Comparison of ENCODE assay signal across 13 cellular contexts in the genomic region with DNA sequence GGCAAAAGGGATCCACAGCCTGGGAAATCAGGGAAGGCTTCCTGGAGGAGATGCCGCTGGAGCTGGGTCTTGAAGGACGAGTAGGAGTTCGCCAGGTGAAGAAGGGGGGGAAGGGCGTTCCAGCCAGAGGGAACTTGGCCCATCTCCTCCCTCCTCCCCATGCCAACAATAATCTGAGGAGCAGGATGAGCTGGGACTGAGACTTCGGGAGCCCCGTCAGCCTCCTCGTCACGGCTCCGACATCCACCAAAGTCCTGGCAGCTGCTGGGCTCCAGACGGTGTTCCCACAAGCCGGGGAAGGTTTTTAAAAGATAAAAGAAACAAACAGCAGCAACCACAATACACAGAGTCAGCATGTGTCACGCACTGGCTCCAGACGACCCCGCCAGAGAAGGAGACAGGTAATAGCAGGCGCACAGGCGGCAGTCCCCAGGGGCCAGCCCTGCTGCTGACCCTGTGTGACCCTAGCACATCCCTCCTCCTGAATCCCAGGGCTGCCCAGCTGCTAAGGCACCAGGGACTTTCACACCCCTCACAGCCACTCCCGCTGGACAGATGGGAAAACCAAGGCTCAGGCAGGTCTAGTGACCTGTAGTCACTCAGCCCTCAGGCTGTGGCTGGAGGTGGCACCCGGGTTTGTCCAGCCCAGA. TPM values are rescaled to one million over a fixed set of nuclear protein-coding genes. Genes with fewer than 3 reads are reported as not detected.
A peak's percentile ranks its signal among the peaks of the same experiment; 100 is the strongest.
DNase-seq lines count a peak whose midpoint lies in the region; ATAC-seq and TF ChIP-seq lines count a peak whose summit lies in the region.
"Had no signal": no experiment of that assay in that cellular context is flagged by ENCODE, and none has a peak within 500 bp of the region (broad histone marks: within the 10 kb centered on the region; RNA-seq: fewer than 3 reads in every experiment).

No MANE protein-coding gene starts in this region.

- H4K12ac ChIP-seq in trophoblast cell (ENCODE audit: low read depth, low read length) = no peak overlapping the region

- TF ChIP-seq EP300 in esophagus muscularis mucosa (IDR thresholded peaks at IDR 0.05) = no peak

- H3K18ac ChIP-seq in trophoblast cell (ENCODE audit: low read length) = peak overlapping the region; percentile 58

- peak overlapping the region; percentile 40 for H4K8ac ChIP-seq in trophoblast cell (ENCODE audit: low read depth, low read length)

- peak overlapping the region; percentile 71 for H2BK120ac ChIP-seq in trophoblast cell (ENCODE audit: insufficient read depth, low read length, poor library complexity)

- no peak overlapping the region for H2AFZ ChIP-seq in trophoblast cell (ENCODE audit: insufficient read depth, low read length, poor library complexity)

- peak; percentile 71 for DNase-seq in EH (ENCODE audit: low read depth)
- DNase-seq in SJCRH30 = peak; percentile 56 to 65
- no peak for DNase-seq in esophagus muscularis mucosa (ENCODE audit: extremely low spot score)
- peak; percentile 93 to 96 for DNase-seq in trophoblast cell
- no peak for DNase-seq in kidney glomerular epithelial cell (lab: John Stamatoyannopoulos, UW)
- no peak for DNase-seq in Ammon's horn (ENCODE audit: low spot score)
- DNase-seq in mucosa of gallbladder (ENCODE audit: low spot score) = no peak
- DNase-seq: activated T-cell treated with anti-CD3 and anti-CD28 coated beads, Interleukin-2, amount 50 U/mL, for 24 hours; NCI-H1930; occipital lobe; stimulated activated CD4-positive, alpha-beta T cell treated with anti-CD3 and anti-CD28 coated beads, Interleukin-4, amount 100 ng/mL, for 4 hours had no signal

- H3K9ac ChIP-seq in trophoblast cell (ENCODE audit: low read length) = no peak overlapping the region

- 84% methylated on average over 16 of the region's 18 CpGs for WGBS in esophagus muscularis mucosa
- WGBS in trophoblast cell (ENCODE audit: extremely low coverage, insufficient coverage, insufficient read length) = no CpG with 5 or more reads among the region's 18 CpGs

- H3K27ac ChIP-seq in SJCRH30 = peak overlapping the region; percentile 85
- H3K27ac ChIP-seq in esophagus muscularis mucosa (replicated peaks in 1 of 4) = peak overlapping the region in 3 of 4 donors; percentile 12 to 66 (median 65)
- H3K27ac ChIP-seq in trophoblast cell (ENCODE audit: low read depth, low read length) = peak overlapping the region; percentile 4
- H3K27ac ChIP-seq: cardiac muscle cell had no signal

- H3K23ac ChIP-seq in trophoblast cell (ENCODE audit: low read length) = no peak overlapping the region

- H2AK5ac ChIP-seq in trophoblast cell (ENCODE audit: low read length) = no peak overlapping the region

- H3K14ac ChIP-seq in trophoblast cell (ENCODE audit: low read length) = peak overlapping the region; percentile 28

- no peak for TF ChIP-seq CTCF in esophagus muscularis mucosa (IDR thresholded peaks at IDR 0.05)

- H3K27me3 ChIP-seq in SJCRH30 (no peaks in the 10 kb centered on the region), esophagus muscularis mucosa (no peaks in the 10 kb centered on the region), trophoblast cell (ENCODE audit: insufficient read depth, low read length) (no peaks in the 10 kb centered on the region)
- H3K27me3 ChIP-seq: cardiac muscle cell had no signal

- intact Hi-C loops in esophagus muscularis mucosa (cut with DNase I) = no loop called here

- H3K79me2 ChIP-seq in trophoblast cell (ENCODE audit: control insufficient read depth, insufficient read depth, low read length, poor library complexity) = peaks cover 7% of the 10 kb centered on the region

- ATAC-seq in HG03460 (IDR thresholded peaks at IDR 0.05; ENCODE audit: unreplicated experiment) = no peak

- no peak overlapping the region for H3K4me2 ChIP-seq in trophoblast cell (ENCODE audit: low read length)

- peak overlapping the region; percentile 53 for H4K91ac ChIP-seq in trophoblast cell (ENCODE audit: low read depth, low read length)

- no peaks in the 10 kb centered on the region for H3K36me3 ChIP-seq in SJCRH30
- H3K36me3 ChIP-seq in esophagus muscularis mucosa = peaks cover 64 to 98% (median 79%) of the 10 kb centered on the region in 4 donors
- peaks cover 53 to 58% of the 10 kb centered on the region in 2 experiments for H3K36me3 ChIP-seq in trophoblast cell (ENCODE audit: control insufficient read depth in 1 of 2, insufficient read depth in 2 of 2, low read length in 2 of 2)
- H3K36me3 ChIP-seq: cardiac muscle cell had no signal

- H3K79me1 ChIP-seq in trophoblast cell (ENCODE audit: low read length) = peaks cover 13% of the 10 kb centered on the region

- peak overlapping the region; percentile 8 for H2BK5ac ChIP-seq in trophoblast cell (ENCODE audit: low read depth, low read length, poor library complexity)

- H3K4me3 ChIP-seq in SJCRH30 (no peak overlapping the region), esophagus muscularis mucosa (no peak overlapping the region), trophoblast cell (ENCODE audit: low read depth, low read length) (no peak overlapping the region)
- H3K4me3 ChIP-seq: cardiac muscle cell had no signal

- no peak overlapping the region for H2BK12ac ChIP-seq in trophoblast cell (ENCODE audit: low read length)

- H3K9me3 ChIP-seq in SJCRH30 (replicated peaks) (no peaks in the 10 kb centered on the region), esophagus muscularis mucosa (no peaks in the 10 kb centered on the region), trophoblast cell (ENCODE audit: insufficient read depth, low read depth, low read length) (peaks cover 1% of the 10 kb centered on the region)

- no peak for TF ChIP-seq POLR2A in esophagus muscularis mucosa (IDR thresholded peaks at IDR 0.05; ENCODE audit: low read depth)

- no peak overlapping the region for H3K4ac ChIP-seq in trophoblast cell (ENCODE audit: low read depth, low read length)

- H3K4me1 ChIP-seq in SJCRH30 = peaks cover 23% of the 10 kb centered on the region
- H3K4me1 ChIP-seq in esophagus muscularis mucosa = peaks cover 0 to 26% (median 17%) of the 10 kb centered on the region in 4 donors
- peaks cover 26 to 29% of the 10 kb centered on the region in 2 experiments for H3K4me1 ChIP-seq in trophoblast cell (ENCODE audit: control insufficient read depth in 1 of 2, insufficient read depth in 2 of 2, low read length in 2 of 2)

RNA-seq across cellular contexts. Expression of a gene that starts 37.3 kb away (rescaled TPM):
- total RNA-seq in SJCRH30 (2014; rRNA removed; shearing (Covaris generic)) = 52.2 and 58.6 TPM in 2 replicates
- total RNA-seq in esophagus muscularis mucosa (10 to 100 TPM; 22.7 to 40.3 (median 30.0) TPM), mucosa of gallbladder (56.0 TPM)
- 105 and 108 TPM in 2 replicates for polyA plus RNA-seq in trophoblast cell (2013)

RNA-seq across cellular contexts. Expression of a gene that starts 39.7 kb away (rescaled TPM):
- total RNA-seq in SJCRH30 (2014; rRNA removed; shearing (Covaris generic)) = 9.3 and 15.2 TPM in 2 replicates
- total RNA-seq in esophagus muscularis mucosa = 10 to 100 TPM; 31.6 to 67.1 (median 46.8) TPM
- 68.2 and 71.9 TPM in 2 replicates for polyA plus RNA-seq in trophoblast cell (2013)
- total RNA-seq in mucosa of gallbladder = 93.1 TPM

Comparison
In these comparisons a context has a peak if more than half of its experiments do, and no peak if none do; other contexts are left out.
1. DNase-seq: peak in EH (single experiment), SJCRH30 (2 of 2) and trophoblast cell (2 of 2); none in esophagus muscularis mucosa (single experiment), kidney glomerular epithelial cell (single experiment), Ammon's horn (single experiment) and mucosa of gallbladder (single experiment).
2. H3K27ac ChIP-seq: peak in every context shown above with its lines; median percentile 85 in SJCRH30; 65 in esophagus muscularis mucosa; 4 in trophoblast cell.